10 cellular contexts compared by ENCODE assay signal in genomic region chr9:109652971-109653370, GRCh38.
DNase-seq lines count a peak whose midpoint lies in the region; ATAC-seq, FAIRE-seq and TF ChIP-seq lines count a peak whose summit lies in the region.
"Had no signal": no experiment of that assay in that cellular context is flagged by ENCODE, and none has a peak within 500 bp of the region (broad histone marks: within the 10 kb centered on the region; RNA-seq: fewer than 3 reads in every experiment).

No MANE protein-coding gene starts in this region.

- RAD21 ChIA-PET in GM12878 (lab: Charles Lee; ENCODE audit: unreplicated experiment), result no interaction called here

- H3K9me3 ChIP-seq in GM12878 (replicated peaks; ENCODE audit: control insufficient read depth, insufficient read depth, low read length) (no peaks in the 10 kb centered on the region), transverse colon (no peaks in the 10 kb centered on the region)

- FAIRE-seq in GM12878 (lab: Jason Lieb, UNC), result no peak
- FAIRE-seq: GM12892 had no signal

- H3K4me1 ChIP-seq in GM12878 (ENCODE audit: control insufficient read depth, insufficient read depth, low read length) (no peaks in the 10 kb centered on the region), transverse colon (no peaks in the 10 kb centered on the region)

- WGBS in GM12878 (ENCODE audit: insufficient coverage, insufficient replicate concordance, low lambda C conversion rate, missing lambda C conversion rate), result 0% methylated on average over 4 of the region's 4 CpGs
- WGBS in transverse colon (ENCODE audit: low coverage in 1 of 2), 2 donors, result 34 to 38% methylated on average over 4 of the region's 4 CpGs

- CTCF ChIA-PET in GM12878 (lab: Yijun Ruan, JAX), result interaction anchor here (1.5 kb wide), 1 partner anchor 79 kb away, joined by 4 read pairs; no protein-coding TSS in a partner anchor

- no peaks in the 10 kb centered on the region for H3K79me2 ChIP-seq in GM12878 (ENCODE audit: control insufficient read depth, insufficient read depth, low read length)

- TF ChIP-seq CTCF in GM12878 (IDR thresholded peaks at IDR 0.05 in 2 of 3, conservative IDR thresholded peaks at IDR 0.05 in 1 of 3; ENCODE audit: control insufficient read depth in 2 of 3, extremely low read depth in 1 of 3, insufficient read depth in 1 of 3, low read depth in 3 of 3, low read length in 3 of 3), result peak in 2 of 3 experiments; percentile 11 to 19; a peak in 2 of 6 replicates
- no peak for TF ChIP-seq CTCF in transverse colon (IDR thresholded peaks at IDR 0.05)

- BruUV-seq in GM12878 (replicated peaks; lab: Mats Ljungman, UMichigan), result no TSS peak

- no peak overlapping the region for H2AFZ ChIP-seq in GM12878 (ENCODE audit: control insufficient read depth, low read depth, low read length)

- no peak overlapping the region for H3K9ac ChIP-seq in GM12878 (ENCODE audit: control insufficient read depth, insufficient read depth, low read length)

- no peak for ATAC-seq in GM12878

- intact Hi-C loops in GM12878 (cut with micrococcal nuclease; ENCODE audit: unreplicated experiment) (no loop called here), transverse colon (cut with DNase I; ENCODE audit: low total_unique reads) (no loop called here)

- H3K27ac ChIP-seq in GM12878 (ENCODE audit: control insufficient read depth, insufficient read depth) (no peak overlapping the region), transverse colon (no peak overlapping the region)

- SMC1A ChIA-PET in GM12878 (lab: Charles Lee; ENCODE audit: uncharacterized antibody, unreplicated experiment), result no interaction called here

- H3K36me3 ChIP-seq in GM12878 (ENCODE audit: control insufficient read depth in 2 of 2, insufficient read depth in 2 of 2, low read length in 1 of 2) (no peaks in the 10 kb centered on the region), transverse colon (no peaks in the 10 kb centered on the region)

- H4K20me1 ChIP-seq in GM12878 (ENCODE audit: control insufficient read depth, insufficient read depth), result no peaks in the 10 kb centered on the region

- in situ Hi-C loops in GM12878 (cut with MboI), result no loop called here
- in situ Hi-C loops in transverse colon (cut with MboI; ENCODE audit: low pct_ligation_motif_present in 1 of 4, low pct_unique_long_range_greater_than_20kb in 1 of 4, low sequenced_read_pairs in 3 of 4), result no loop called here

- TF ChIP-seq POLR2A in GM12878 (IDR thresholded peaks at IDR 0.05; ENCODE audit: low read depth, low read length) (no peak), transverse colon (IDR thresholded peaks at IDR 0.05) (no peak)

- H3K27me3 ChIP-seq in GM12878 (replicated peaks in 1 of 2; ENCODE audit: control insufficient read depth in 2 of 2, insufficient read depth in 2 of 2, low read length in 1 of 2) (no peaks in the 10 kb centered on the region), transverse colon (no peaks in the 10 kb centered on the region)

- no peak overlapping the region for H3K4me2 ChIP-seq in GM12878 (ENCODE audit: control insufficient read depth, insufficient read depth)

- H3K4me3 ChIP-seq in GM12878 (no peak overlapping the region), transverse colon (no peak overlapping the region)

- DNase-seq in Ammon's horn (ENCODE audit: low spot score), result peak; percentile 75
- DNase-seq in HS-5 (ENCODE audit: low read depth), result peak; percentile 19
- DNase-seq in GM12878 (ENCODE audit: low read depth, low spot score), result no peak
- DNase-seq in kidney glomerular epithelial cell (lab: John Stamatoyannopoulos, UW), result peak; percentile 8
- no peak for DNase-seq in NCI-H1105 treated with DMSO at 0.1 percent for 48 hours (lab: John Stamatoyannopoulos, UW)
- DNase-seq in ecto neural progenitor cell (ENCODE audit: low spot score), result no peak
- DNase-seq in transverse colon, result no peak
- DNase-seq in dermis blood vessel endothelial cell, result no peak
- DNase-seq: KG1 had no signal

- POLR2A ChIA-PET in GM12878 (lab: Charles Lee), result no interaction called here

- TF ChIP-seq EP300 in GM12878 (IDR thresholded peaks at IDR 0.05; ENCODE audit: borderline replicate concordance in 1 of 2, control insufficient read depth in 1 of 2, low read depth in 2 of 2, low read length in 2 of 2), result no peak
- no peak for TF ChIP-seq EP300 in transverse colon (IDR thresholded peaks at IDR 0.05; ENCODE audit: low read depth)

- TF ChIP-seq RAD21 in GM12878 (IDR thresholded peaks at IDR 0.05; ENCODE audit: insufficient read depth, low read depth, low read length), result no peak

TF ChIP-seq in GM12878, 131 proteins besides CTCF, POLR2A, EP300 and RAD21 (continues in another document):
- no peak for TF ChIP-seq GATAD2B (conservative IDR thresholded peaks at IDR 0.05; ENCODE audit: low read depth)
- no peak for TF ChIP-seq IRF5 (IDR thresholded peaks at IDR 0.05; ENCODE audit: borderline replicate concordance)
- TF ChIP-seq NKRF (conservative IDR thresholded peaks at IDR 0.05), result no peak
- TF ChIP-seq ELK1 (IDR thresholded peaks at IDR 0.05; ENCODE audit: low read depth, low read length), result no peak
- no peak for TF ChIP-seq PKNOX1 (IDR thresholded peaks at IDR 0.05)
- TF ChIP-seq E2F8 (IDR thresholded peaks at IDR 0.05; ENCODE audit: low read depth, partially characterized antibody), result no peak
- no peak for TF ChIP-seq PML (IDR thresholded peaks at IDR 0.05; ENCODE audit: low read length)

Comparison
In these comparisons a context has a peak if more than half of its experiments do, and no peak if none do; other contexts are left out.
1. DNase-seq: peak in Ammon's horn (single experiment), HS-5 (single experiment) and kidney glomerular epithelial cell (single experiment); none in GM12878 (single experiment), NCI-H1105 treated with DMSO at 0.1 percent for 48 hours (single experiment), ecto neural progenitor cell (single experiment), transverse colon (single experiment) and dermis blood vessel endothelial cell (single experiment).
2. CTCF ChIP-seq: peak in GM12878 (2 of 3); none in transverse colon (0 of 5).